Comparison of ENCODE assay signal across 14 cellular contexts in genomic region chr13:27036236-27036981, GRCh38.
A peak's percentile ranks its signal among the peaks of the same experiment; 100 is the strongest.
DNase-seq lines count a peak whose midpoint lies in the region; ATAC-seq and TF ChIP-seq lines count a peak whose summit lies in the region.
"Had no signal": no experiment of that assay in that cellular context is flagged by ENCODE, and none has a peak within 500 bp of the region (broad histone marks: within the 10 kb centered on the region; RNA-seq: fewer than 3 reads in every experiment).

No MANE protein-coding gene starts in this region.

- no peaks in the 10 kb centered on the region for H3K9me3 ChIP-seq in GM23248 (ENCODE audit: low read depth)
- H3K9me3 ChIP-seq in SK-N-SH = no peaks in the 10 kb centered on the region
- no peaks in the 10 kb centered on the region for H3K9me3 ChIP-seq in CD4-positive, alpha-beta T cell (ENCODE audit: control insufficient read depth, low read length)
- H3K9me3 ChIP-seq: testis had no signal

- TF ChIP-seq CTCF in SK-N-SH (IDR thresholded peaks at IDR 0.05) (no peak), foreskin keratinocyte (conservative IDR thresholded peaks at IDR 0.05) (no peak)
- TF ChIP-seq CTCF in CD4-positive, alpha-beta T cell (IDR thresholded peaks at IDR 0.05) = no peak

- no peak overlapping the region for H3K27ac Mint-ChIP-seq in CD4-positive, alpha-beta T cell
- H3K27ac Mint-ChIP-seq: activated naive CD8-positive, alpha-beta T cell treated with anti-CD3 and anti-CD28 coated beads for 36 hours; natural killer cell treated with Interleukin-12 subunit alpha and Interleukin-12 subunit beta and Interleukin-15 and Interleukin-18, amount 100 ng/mL, for 72 hours had no signal

- intact Hi-C loops in sciatic nerve (cut with DNase I) = no loop called here
- intact Hi-C loops in CD4-positive, alpha-beta T cell (cut with DNase I, micrococcal nuclease) = no loop called here

- no peak overlapping the region for H3K9ac ChIP-seq in GM23248
- no peak overlapping the region for H3K9ac ChIP-seq in SK-N-SH

- H2AFZ ChIP-seq in GM23248 (0 out of 2 replicates have a peak overlapping the region, but pooled peaks have one; percentile 2), SK-N-SH (ENCODE audit: low read depth) (peak overlapping the region; percentile 76; the same call in 1 of the 2 replicates)

- no peaks in the 10 kb centered on the region for H3K9me3 Mint-ChIP-seq in CD4-positive, alpha-beta T cell
- H3K9me3 Mint-ChIP-seq: activated naive CD8-positive, alpha-beta T cell treated with anti-CD3 and anti-CD28 coated beads for 36 hours; natural killer cell treated with Interleukin-12 subunit alpha and Interleukin-12 subunit beta and Interleukin-15 and Interleukin-18, amount 100 ng/mL, for 72 hours had no signal

- no peaks in the 10 kb centered on the region for H3K36me3 ChIP-seq in GM23248 (ENCODE audit: low read depth)
- H3K36me3 ChIP-seq in SK-N-SH (replicated peaks in 1 of 2; ENCODE audit: control insufficient read depth in 1 of 2, insufficient read depth in 2 of 2, low read length in 1 of 2) = no peaks in the 10 kb centered on the region

- DNase-seq in GM23248 (peak; percentile 30), SK-N-SH (no peak), foreskin keratinocyte (peak in 1 of 2 donors; percentile 48), sciatic nerve (ENCODE audit: low spot score) (no peak), T1000 (lab: John Stamatoyannopoulos, UW) (no peak), NCI-H2029 treated with DMSO at 0.1 percent for 48 hours (lab: John Stamatoyannopoulos, UW) (no peak), cerebellar nuclear complex (lab: John Stamatoyannopoulos, UW) (no peak)
- DNase-seq in CD4-positive, alpha-beta T cell = no peak
- DNase-seq: activated naive CD8-positive, alpha-beta T cell treated with anti-CD3 and anti-CD28 coated beads for 36 hours; COR-L47; NCI-H345; OCI-M1; testis had no signal

- peaks cover 33% of the 10 kb centered on the region for H3K27me3 Mint-ChIP-seq in CD4-positive, alpha-beta T cell

- 40 to 44% methylated on average over 8 of the region's 8 CpGs for WGBS in GM23248 (ENCODE audit: low coverage in 1 of 2, low lambda C conversion rate in 2 of 2, missing lambda C conversion rate in 2 of 2), 2 experiments
- WGBS in SK-N-SH (ENCODE audit: low lambda C conversion rate) = 36% methylated on average over 8 of the region's 8 CpGs

- H3K79me2 ChIP-seq in GM23248 (ENCODE audit: insufficient read depth) (no peaks in the 10 kb centered on the region), SK-N-SH (ENCODE audit: insufficient read depth) (no peaks in the 10 kb centered on the region)

- no peaks in the 10 kb centered on the region for H3K4me1 Mint-ChIP-seq in CD4-positive, alpha-beta T cell (ENCODE audit: low read depth)

- ATAC-seq in foreskin keratinocyte (peak; percentile 67), sciatic nerve (peak; percentile 41)
- ATAC-seq in CD4-positive, alpha-beta T cell (ENCODE audit: poor library complexity) = no peak

- no peaks in the 10 kb centered on the region for H3K9me2 ChIP-seq in GM23248 (ENCODE audit: insufficient read depth)
- no peaks in the 10 kb centered on the region for H3K9me2 ChIP-seq in SK-N-SH

- CTCF ChIA-PET in SK-N-SH (lab: Yijun Ruan, JAX) = no interaction called here
- CTCF ChIA-PET in CD4-positive, alpha-beta T cell (lab: Charles Lee) = interaction anchor here (1.1 kb wide), 1 partner anchor 11 kb away, joined by 3 read pairs; no protein-coding TSS in a partner anchor

- no peak overlapping the region for H3K4me3 ChIP-seq in GM23248
- no peak overlapping the region for H3K4me3 ChIP-seq in SK-N-SH (ENCODE audit: low read depth in 2 of 2, low read length in 1 of 2)
- H3K4me3 ChIP-seq: testis had no signal

- no peaks in the 10 kb centered on the region for H3K27me3 ChIP-seq in GM23248 (replicated peaks; ENCODE audit: insufficient read depth)
- no peaks in the 10 kb centered on the region for H3K27me3 ChIP-seq in SK-N-SH (ENCODE audit: insufficient read depth)
- peaks cover 8% of the 10 kb centered on the region for H3K27me3 ChIP-seq in foreskin keratinocyte
- H3K27me3 ChIP-seq in CD4-positive, alpha-beta T cell (ENCODE audit: control insufficient read depth, insufficient read depth, low read length) = no peaks in the 10 kb centered on the region
- H3K27me3 ChIP-seq: testis had no signal

- H3K4me3 Mint-ChIP-seq in CD4-positive, alpha-beta T cell = no peak overlapping the region
- H3K4me3 Mint-ChIP-seq: activated naive CD8-positive, alpha-beta T cell treated with anti-CD3 and anti-CD28 coated beads for 36 hours; natural killer cell treated with Interleukin-12 subunit alpha and Interleukin-12 subunit beta and Interleukin-15 and Interleukin-18, amount 100 ng/mL, for 72 hours had no signal

- H3K27ac ChIP-seq in GM23248 = no peak overlapping the region
- peak overlapping the region in 1 of 2 experiments; percentile 48; a peak in 1 of 4 replicates for H3K27ac ChIP-seq in SK-N-SH (ENCODE audit: low read depth in 2 of 2, low read length in 1 of 2)
- H3K27ac ChIP-seq in foreskin keratinocyte = no peak overlapping the region
- no peak overlapping the region for H3K27ac ChIP-seq in CD4-positive, alpha-beta T cell (ENCODE audit: low read depth, low read length)
- H3K27ac ChIP-seq: testis had no signal

- POLR2A ChIA-PET in SK-N-SH (lab: Yijun Ruan, JAX) = no interaction called here
- POLR2A ChIA-PET in CD4-positive, alpha-beta T cell (lab: Charles Lee) = no interaction called here

- H3F3A ChIP-seq in GM23248 (ENCODE audit: insufficient read depth) = peaks cover 5% of the 10 kb centered on the region; the same call in 1 of the 2 replicates
- peaks cover 4% of the 10 kb centered on the region for H3F3A ChIP-seq in SK-N-SH (replicated peaks; ENCODE audit: insufficient read depth)

- H3K4me1 ChIP-seq in GM23248 (ENCODE audit: insufficient read depth) (peaks cover 31% of the 10 kb centered on the region), SK-N-SH (ENCODE audit: control insufficient read depth in 1 of 2, insufficient read depth in 2 of 2, low read depth in 1 of 2, low read length in 1 of 2) (peaks cover 0 to 13% of the 10 kb centered on the region in 2 experiments; a peak in 2 of 4 replicates), foreskin keratinocyte (peaks cover 11% of the 10 kb centered on the region)
- H3K4me1 ChIP-seq: testis had no signal

- H3K4me2 ChIP-seq in GM23248 (ENCODE audit: unreplicated experiment) = peak overlapping the region; percentile 45
- peak overlapping the region; percentile 34 for H3K4me2 ChIP-seq in SK-N-SH

- no peak for TF ChIP-seq RAD21 in SK-N-SH (IDR thresholded peaks at IDR 0.05; ENCODE audit: low read length)

- peak in 1 of 2 experiments; percentile 16; a peak in 1 of 4 replicates for TF ChIP-seq EP300 in SK-N-SH (IDR thresholded peaks at IDR 0.05; ENCODE audit: borderline replicate concordance in 1 of 2, low read depth in 1 of 2, low read length in 1 of 2)

- H3K36me3 Mint-ChIP-seq in CD4-positive, alpha-beta T cell (ENCODE audit: low read depth) = no peaks in the 10 kb centered on the region
- H3K36me3 Mint-ChIP-seq: activated naive CD8-positive, alpha-beta T cell treated with anti-CD3 and anti-CD28 coated beads for 36 hours; natural killer cell treated with Interleukin-12 subunit alpha and Interleukin-12 subunit beta and Interleukin-15 and Interleukin-18, amount 100 ng/mL, for 72 hours had no signal

- in situ Hi-C loops in GM23248 (cut with MboI) = no loop called here

- H4K20me1 ChIP-seq in GM23248 (ENCODE audit: insufficient read depth) (no peaks in the 10 kb centered on the region), SK-N-SH (ENCODE audit: insufficient read depth) (no peaks in the 10 kb centered on the region)

TF ChIP-seq in SK-N-SH, 30 proteins besides CTCF, POLR2A, EP300 and RAD21:
- TF ChIP-seq USF1 (IDR thresholded peaks at IDR 0.05; ENCODE audit: borderline replicate concordance, low read depth) (no peak), PBX3 (IDR thresholded peaks at IDR 0.05) (peak; percentile 53), YY1 (IDR thresholded peaks at IDR 0.05; ENCODE audit: low read depth) (no peak), JUND (IDR thresholded peaks at IDR 0.05) (peak; percentile 9; the same call in 1 of the 2 replicates), MEF2A (IDR thresholded peaks at IDR 0.05; ENCODE audit: borderline replicate concordance, low read depth) (peak; percentile 43; the same call in 1 of the 2 replicates), FOSL2 (IDR thresholded peaks at IDR 0.05; ENCODE audit: borderline replicate concordance, low read depth) (no peak), FOXM1 (IDR thresholded peaks at IDR 0.05; ENCODE audit: low read depth) (no peak), MXI1 (IDR thresholded peaks at IDR 0.05; ENCODE audit: low read depth, low read length) (no peak), EZH2phosphoT487 (IDR thresholded peaks at IDR 0.05; ENCODE audit: borderline replicate concordance, low read depth) (no peak), TCF12 (IDR thresholded peaks at IDR 0.05) (peak; percentile 5; the same call in 1 of the 2 replicates), ELF1 (IDR thresholded peaks at IDR 0.05) (no peak)
